Comparison of ENCODE assay signal across 13 cellular contexts in the genomic region with DNA sequence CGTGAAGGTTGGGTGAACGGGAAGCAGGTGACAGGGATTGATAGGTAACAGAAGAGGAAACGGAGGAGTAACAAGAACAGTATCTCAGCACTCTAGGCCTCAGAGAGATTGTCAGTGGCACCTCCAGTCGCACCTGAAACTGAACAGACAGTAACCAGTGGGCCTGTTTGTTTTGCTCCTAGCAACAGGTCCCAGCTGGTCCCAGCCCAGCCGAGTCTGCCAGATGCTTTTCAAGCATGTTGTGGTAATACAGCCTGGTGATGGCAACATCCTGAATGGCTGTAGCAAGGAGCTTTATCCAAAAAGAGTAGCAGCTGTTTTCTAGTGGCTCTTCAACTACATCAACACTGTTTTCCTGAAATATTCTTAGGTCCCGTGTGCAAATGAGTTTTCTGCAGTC. TPM values are rescaled to one million over a fixed set of nuclear protein-coding genes. Genes with fewer than 3 reads are reported as not detected.
DNase-seq lines count a peak whose midpoint lies in the region; ATAC-seq, FAIRE-seq and TF ChIP-seq lines count a peak whose summit lies in the region.
"Had no signal": no experiment of that assay in that cellular context is flagged by ENCODE, and none has a peak within 500 bp of the region (broad histone marks: within the 10 kb centered on the region; RNA-seq: fewer than 3 reads in every experiment).

No MANE protein-coding gene starts in this region.

- no TSS peak for BruUV-seq in GM12878 (replicated peaks; lab: Mats Ljungman, UMichigan)

- SMC1A ChIA-PET in GM12878 (lab: Charles Lee; ENCODE audit: uncharacterized antibody, unreplicated experiment), result no interaction called here

- H3K79me2 ChIP-seq in GM12878 (ENCODE audit: control insufficient read depth, insufficient read depth, low read length), result no peaks in the 10 kb centered on the region

- H3K27ac ChIP-seq in GM12878 (ENCODE audit: control insufficient read depth, insufficient read depth) (no peak overlapping the region), left ventricle myocardium inferior (replicated peaks) (peak overlapping the region; percentile 64), transverse colon (peak overlapping the region; percentile 88 to 94 (median 89))
- H3K27ac ChIP-seq: psoas muscle, thyroid gland had no signal

- H3K4me3 ChIP-seq in GM12878 (no peak overlapping the region), left ventricle myocardium inferior (no peak overlapping the region), transverse colon (no peak overlapping the region)
- H3K4me3 ChIP-seq: psoas muscle, thyroid gland had no signal

- in situ Hi-C loops in GM12878 (cut with MboI), result no loop called here
- in situ Hi-C loops in transverse colon (cut with MboI; ENCODE audit: low pct_ligation_motif_present in 1 of 4, low pct_unique_long_range_greater_than_20kb in 1 of 4, low sequenced_read_pairs in 3 of 4), result no loop called here

- DNase-seq in NCI-H2081 (lab: John Stamatoyannopoulos, UW) (peak; percentile 26 to 63), NCI-H2081 treated with DMSO at 0.1 percent for 48 hours (lab: John Stamatoyannopoulos, UW) (no peak), GM12878 (ENCODE audit: low read depth, low spot score) (no peak), left ventricle myocardium inferior (peak; percentile 62), transverse colon (peak; percentile 44), COR-L47 (lab: John Stamatoyannopoulos, UW) (no peak)
- DNase-seq: foreskin melanocyte, psoas muscle had no signal

- no peak for TF ChIP-seq RAD21 in GM12878 (IDR thresholded peaks at IDR 0.05; ENCODE audit: insufficient read depth, low read depth, low read length)

- POLR2A ChIA-PET in GM12878 (lab: Charles Lee), result no interaction called here

- TF ChIP-seq POLR2A in GM12878 (IDR thresholded peaks at IDR 0.05; ENCODE audit: low read depth, low read length) (no peak), transverse colon (IDR thresholded peaks at IDR 0.05) (no peak)

- peaks cover 1 to 4% of the 10 kb centered on the region in 2 experiments; a peak in 2 of 4 replicates for H3K27me3 ChIP-seq in GM12878 (replicated peaks in 1 of 2; ENCODE audit: control insufficient read depth in 2 of 2, insufficient read depth in 2 of 2, low read length in 1 of 2)
- peaks cover 18% of the 10 kb centered on the region for H3K27me3 ChIP-seq in left ventricle myocardium inferior (ENCODE audit: low read depth)
- peaks cover 8% of the 10 kb centered on the region for H3K27me3 ChIP-seq in transverse colon
- H3K27me3 ChIP-seq: thyroid gland had no signal

- peak; percentile 38 for ATAC-seq in GM12878
- ATAC-seq in GM18520 (IDR thresholded peaks at IDR 0.05; ENCODE audit: unreplicated experiment), result no peak
- no peak for ATAC-seq in HG02840 (IDR thresholded peaks at IDR 0.05; ENCODE audit: low FRiP score, unreplicated experiment)
- ATAC-seq: psoas muscle had no signal

- no peaks in the 10 kb centered on the region for H3K9me3 ChIP-seq in GM12878 (replicated peaks; ENCODE audit: control insufficient read depth, insufficient read depth, low read length)
- H3K9me3 ChIP-seq in left ventricle myocardium inferior (replicated peaks), result no peaks in the 10 kb centered on the region
- H3K9me3 ChIP-seq in transverse colon, result no peaks in the 10 kb centered on the region
- H3K9me3 ChIP-seq: psoas muscle, thyroid gland had no signal

- H2AFZ ChIP-seq in GM12878 (ENCODE audit: control insufficient read depth, low read depth, low read length), result no peak overlapping the region

- H3K36me3 ChIP-seq in GM12878 (ENCODE audit: control insufficient read depth in 2 of 2, insufficient read depth in 2 of 2, low read length in 1 of 2), result no peaks in the 10 kb centered on the region
- H3K36me3 ChIP-seq in left ventricle myocardium inferior, result no peaks in the 10 kb centered on the region
- H3K36me3 ChIP-seq in transverse colon, result no peaks in the 10 kb centered on the region
- H3K36me3 ChIP-seq: thyroid gland had no signal

- no peak overlapping the region for H3K9ac ChIP-seq in GM12878 (ENCODE audit: control insufficient read depth, insufficient read depth, low read length)

- RAD21 ChIA-PET in GM12878 (lab: Charles Lee; ENCODE audit: unreplicated experiment), result no interaction called here

- TF ChIP-seq CTCF in GM12878 (IDR thresholded peaks at IDR 0.05 in 2 of 3, conservative IDR thresholded peaks at IDR 0.05 in 1 of 3; ENCODE audit: control insufficient read depth in 2 of 3, extremely low read depth in 1 of 3, insufficient read depth in 1 of 3, low read depth in 3 of 3, low read length in 3 of 3), result no peak
- TF ChIP-seq CTCF in left ventricle myocardium inferior (IDR thresholded peaks at IDR 0.05; ENCODE audit: borderline replicate concordance), result no peak
- no peak for TF ChIP-seq CTCF in transverse colon (IDR thresholded peaks at IDR 0.05)

- intact Hi-C loops in GM12878 (cut with micrococcal nuclease; ENCODE audit: unreplicated experiment), result no loop called here
- intact Hi-C loops in left ventricle myocardium inferior (cut with micrococcal nuclease), result loop anchor here (10.0 kb wide), 1 partner anchor 60 kb away; no protein-coding TSS in a partner anchor
- intact Hi-C loops in transverse colon (cut with DNase I; ENCODE audit: low total_unique reads), result no loop called here

- no peak overlapping the region for H3K4me2 ChIP-seq in GM12878 (ENCODE audit: control insufficient read depth, insufficient read depth)

- H3K4me1 ChIP-seq in GM12878 (ENCODE audit: control insufficient read depth, insufficient read depth, low read length), result no peaks in the 10 kb centered on the region
- H3K4me1 ChIP-seq in left ventricle myocardium inferior, result peaks cover 36% of the 10 kb centered on the region
- peaks cover under 1 to 14% (median 9%) of the 10 kb centered on the region in 4 donors for H3K4me1 ChIP-seq in transverse colon

- CTCF ChIA-PET in GM12878 (lab: Yijun Ruan, JAX), result no interaction called here

- WGBS in GM12878 (ENCODE audit: insufficient coverage, insufficient replicate concordance, low lambda C conversion rate, missing lambda C conversion rate), result 9% methylated on average over 6 of the region's 6 CpGs
- 26 to 45% methylated on average over 4 to 6 of the region's 6 CpGs for WGBS in transverse colon (ENCODE audit: low coverage in 1 of 2), 2 donors

- FAIRE-seq in GM12878 (lab: Jason Lieb, UNC), result no peak

- no peaks in the 10 kb centered on the region for H4K20me1 ChIP-seq in GM12878 (ENCODE audit: control insufficient read depth, insufficient read depth)

- TF ChIP-seq EP300 in GM12878 (IDR thresholded peaks at IDR 0.05; ENCODE audit: borderline replicate concordance in 1 of 2, control insufficient read depth in 1 of 2, low read depth in 2 of 2, low read length in 2 of 2), result no peak
- no peak for TF ChIP-seq EP300 in transverse colon (IDR thresholded peaks at IDR 0.05; ENCODE audit: low read depth)

TF ChIP-seq in GM12878, 131 proteins besides CTCF, POLR2A, EP300 and RAD21 (continues in another document):
- TF ChIP-seq PAX5 (IDR thresholded peaks at IDR 0.05; ENCODE audit: borderline replicate concordance, low read depth, low read length) (no peak), CEBPB (IDR thresholded peaks at IDR 0.05; ENCODE audit: borderline replicate concordance in 1 of 2, low read depth in 2 of 2, low read length in 2 of 2) (no peak)
- TF ChIP-seq, protein P1, sequence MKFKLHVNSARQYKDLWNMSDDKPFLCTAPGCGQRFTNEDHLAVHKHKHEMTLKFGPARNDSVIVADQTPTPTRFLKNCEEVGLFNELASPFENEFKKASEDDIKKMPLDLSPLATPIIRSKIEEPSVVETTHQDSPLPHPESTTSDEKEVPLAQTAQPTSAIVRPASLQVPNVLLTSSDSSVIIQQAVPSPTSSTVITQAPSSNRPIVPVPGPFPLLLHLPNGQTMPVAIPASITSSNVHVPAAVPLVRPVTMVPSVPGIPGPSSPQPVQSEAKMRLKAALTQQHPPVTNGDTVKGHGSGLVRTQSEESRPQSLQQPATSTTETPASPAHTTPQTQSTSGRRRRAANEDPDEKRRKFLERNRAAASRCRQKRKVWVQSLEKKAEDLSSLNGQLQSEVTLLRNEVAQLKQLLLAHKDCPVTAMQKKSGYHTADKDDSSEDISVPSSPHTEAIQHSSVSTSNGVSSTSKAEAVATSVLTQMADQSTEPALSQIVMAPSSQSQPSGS (IDR thresholded peaks at IDR 0.05; ENCODE audit: low read length), result no peak
- TF ChIP-seq, protein P2, sequence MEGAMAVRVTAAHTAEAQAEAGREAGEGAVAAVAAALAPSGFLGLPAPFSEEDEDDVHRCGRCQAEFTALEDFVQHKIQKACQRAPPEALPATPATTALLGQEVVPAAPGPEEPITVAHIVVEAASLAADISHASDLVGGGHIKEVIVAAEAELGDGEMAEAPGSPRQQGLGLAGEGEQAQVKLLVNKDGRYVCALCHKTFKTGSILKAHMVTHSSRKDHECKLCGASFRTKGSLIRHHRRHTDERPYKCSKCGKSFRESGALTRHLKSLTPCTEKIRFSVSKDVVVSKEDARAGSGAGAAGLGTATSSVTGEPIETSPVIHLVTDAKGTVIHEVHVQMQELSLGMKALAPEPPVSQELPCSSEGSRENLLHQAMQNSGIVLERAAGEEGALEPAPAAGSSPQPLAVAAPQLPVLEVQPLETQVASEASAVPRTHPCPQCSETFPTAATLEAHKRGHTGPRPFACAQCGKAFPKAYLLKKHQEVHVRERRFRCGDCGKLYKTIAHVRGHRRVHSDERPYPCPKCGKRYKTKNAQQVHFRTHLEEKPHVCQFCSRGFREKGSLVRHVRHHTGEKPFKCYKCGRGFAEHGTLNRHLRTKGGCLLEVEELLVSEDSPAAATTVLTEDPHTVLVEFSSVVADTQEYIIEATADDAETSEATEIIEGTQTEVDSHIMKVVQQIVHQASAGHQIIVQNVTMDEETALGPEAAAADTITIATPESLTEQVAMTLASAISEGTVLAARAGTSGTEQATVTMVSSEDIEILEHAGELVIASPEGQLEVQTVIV (IDR thresholded peaks at IDR 0.05; ENCODE audit: borderline replicate concordance, partially characterized antibody), result no peak

RNA-seq across cellular contexts. Expression of a gene that starts 4.7 kb away (rescaled TPM):
- total RNA-seq in GM12878 (2013; cell fraction: nucleolus; rRNA removed), result 6.5 and 7.7 TPM in 2 replicates
- total RNA-seq in GM12878 (2014; rRNA removed) (1.2 and 1.6 TPM in 2 replicates), GM12878 (2014; rRNA removed; fragmentation: Illumina TruSeq; extraction: Trizol) (0.85 and 1.7 TPM in 2 replicates), GM12878 (2021) (0.93 and 1.1 TPM in 2 replicates), left ventricle myocardium inferior (38.1 TPM), transverse colon (100 to 1,000 TPM in 1 of 4 donors, 10 to 100 TPM in 3; 16.2 to 338 (median 23.7) TPM)
- 0.34 TPM for polyA plus RNA-seq in GM12878 (2011; ENCODE audit: low read depth)
- polyA plus RNA-seq in GM12878 (2011; rRNA removed) (8.1 and 11.0 TPM in 2 replicates), GM12878 (2014; fragmentation: Illumina TruSeq; extraction: Trizol) (0.62 and 1.3 TPM in 2 replicates), GM12878 (2014; fragmentation: Nextera tagmentation; extraction: Ambion mirVana) (1 to 10 TPM; 1.0 to 1.3 TPM), GM12878 (2014; rRNA removed) (0.79 and 0.82 TPM in 2 replicates), GM12878 (2016; fragmentation: Nextera tagmentation; extraction: Ambion mirVana) (1 to 10 TPM; 1.5 to 1.6 TPM)
- 7.2 and 7.6 TPM in 2 replicates for polyA plus RNA-seq in GM12878 (2011; cell fraction: cytosol; rRNA removed)
- polyA plus RNA-seq in GM12878 (2011; cell fraction: nucleus; rRNA removed), result 18.3 and 20.1 TPM in 2 replicates
- 0.70 and 0.73 TPM in 2 replicates for polyA plus RNA-seq in GM12878 (2012)
- polyA minus RNA-seq in GM12878 (2011; rRNA and poly(A)+ RNA removed), result 20.4 and 21.2 TPM in 2 replicates
- polyA minus RNA-seq in GM12878 (2011; cell fraction: cytosol; rRNA and poly(A)+ RNA removed), result 6.9 and 8.0 TPM in 2 replicates
- 13.1 and 18.1 TPM in 2 replicates for polyA minus RNA-seq in GM12878 (2011; cell fraction: nucleus; rRNA and poly(A)+ RNA removed)
- total RNA-seq: A172, lung microvascular endothelial cell had no signal

Comparison
In these comparisons a context has a peak if more than half of its experiments do, and no peak if none do; other contexts are left out.
1. DNase-seq: peak in NCI-H2081 (2 of 2), left ventricle myocardium inferior (single experiment) and transverse colon (single experiment); none in NCI-H2081 treated with DMSO at 0.1 percent for 48 hours (single experiment), GM12878 (single experiment) and COR-L47 (single experiment).